ENCODE assay signal across 17 cellular contexts in genomic region chr20:45461225-45461624, GRCh38. TPM values are rescaled to one million over a fixed set of nuclear protein-coding genes. Genes with fewer than 3 reads are reported as not detected.
A peak's percentile ranks its signal among the peaks of the same experiment; 100 is the strongest.
DNase-seq lines count a peak whose midpoint lies in the region; ATAC-seq, FAIRE-seq and TF ChIP-seq lines count a peak whose summit lies in the region.
"Had no signal": no experiment of that assay in that cellular context is flagged by ENCODE, and none has a peak within 500 bp of the region (broad histone marks: within the 10 kb centered on the region; RNA-seq: fewer than 3 reads in every experiment).

No MANE protein-coding gene starts in this region.

- peaks cover 0 to 4% of the 10 kb centered on the region in 2 donors for H3K36me3 Mint-ChIP-seq in stimulated activated naive B cell treated with anti-CD40 and anti-IgM and Interleukin-4, amounts not matched to agents 10 μg/mL and 1 μg/mL and 100 μg/mL, for 72 hours

- no peak overlapping the region for H2BK120ac ChIP-seq in trophoblast cell (ENCODE audit: insufficient read depth, low read length, poor library complexity)

- FAIRE-seq in HTR-8/SVneo (lab: Jason Lieb, UNC) = peak; percentile 65
- FAIRE-seq: A549, H1 had no signal

- no peak overlapping the region for H4K91ac ChIP-seq in trophoblast cell (ENCODE audit: low read depth, low read length)

- no peak overlapping the region for H3K9ac ChIP-seq in mammary epithelial cell (ENCODE audit: insufficient read depth, low read length)
- H3K9ac ChIP-seq in trophoblast cell (ENCODE audit: low read length) = no peak overlapping the region

- peaks cover 0 to 10% of the 10 kb centered on the region in 2 donors for H3K4me1 Mint-ChIP-seq in stimulated activated naive B cell treated with anti-CD40 and anti-IgM and Interleukin-4, amounts not matched to agents 10 μg/mL and 1 μg/mL and 100 μg/mL, for 72 hours
- H3K4me1 Mint-ChIP-seq: CD8-positive, alpha-beta memory T cell had no signal

- no peak overlapping the region for H3K14ac ChIP-seq in trophoblast cell (ENCODE audit: low read length)

- H3K9me3 ChIP-seq in mammary epithelial cell (replicated peaks; ENCODE audit: insufficient read depth, low read length) (no peaks in the 10 kb centered on the region), breast epithelium (no peaks in the 10 kb centered on the region), trophoblast cell (ENCODE audit: insufficient read depth, low read depth, low read length) (no peaks in the 10 kb centered on the region)
- H3K9me3 ChIP-seq: A549, BE2C, Caco-2, HAP-1 had no signal

- H2AFZ ChIP-seq in mammary epithelial cell (ENCODE audit: low read depth, low read length) = no peak overlapping the region
- no peak overlapping the region for H2AFZ ChIP-seq in trophoblast cell (ENCODE audit: insufficient read depth, low read length, poor library complexity)

- TF ChIP-seq POLR2A in breast epithelium (IDR thresholded peaks at IDR 0.05) = no peak

- ATAC-seq in stimulated activated naive B cell treated with anti-CD40 and anti-IgM and Interleukin-4, amounts not matched to agents 10 μg/mL and 1 μg/mL and 100 μg/mL, for 72 hours (replicated peaks) = peak; percentile 33 to 60
- ATAC-seq: A549 had no signal

- WGBS in mammary epithelial cell (ENCODE audit: low coverage, missing lambda C conversion rate) = 100% methylated on average over 1 of the region's 1 CpG
- WGBS in trophoblast cell (ENCODE audit: extremely low coverage, insufficient coverage, insufficient read length) = no CpG with 5 or more reads among the region's 1 CpG

- dilution Hi-C loops in mammary epithelial cell (cut with HindIII; ENCODE audit: low sequenced_read_pairs) = no loop called here

- intact Hi-C loops in mammary epithelial cell (cut with micrococcal nuclease) = no loop called here
- intact Hi-C loops in breast epithelium (cut with DNase I; ENCODE audit: low total_unique reads) = no loop called here

- no peak overlapping the region for H4K12ac ChIP-seq in trophoblast cell (ENCODE audit: low read depth, low read length)

- H3K27me3 Mint-ChIP-seq in stimulated activated naive B cell treated with anti-CD40 and anti-IgM and Interleukin-4, amounts not matched to agents 10 μg/mL and 1 μg/mL and 100 μg/mL, for 72 hours = no peaks in the 10 kb centered on the region

- no peak for TF ChIP-seq CTCF in mammary epithelial cell (conservative IDR thresholded peaks at IDR 0.05 in 1 of 2, IDR thresholded peaks at IDR 0.05 in 1 of 2; ENCODE audit: extremely low read depth in 1 of 2, insufficient read depth in 1 of 2, low read depth in 1 of 2, low read length in 2 of 2)
- TF ChIP-seq CTCF in breast epithelium (IDR thresholded peaks at IDR 0.05) = no peak

- CTCF ChIA-PET in mammary epithelial cell (lab: Charles Lee; ENCODE audit: low non-redundant PET) = no interaction called here

- no peak overlapping the region for H3K4ac ChIP-seq in trophoblast cell (ENCODE audit: low read depth, low read length)

- H3K18ac ChIP-seq in trophoblast cell (ENCODE audit: low read length) = no peak overlapping the region

- H3K4me3 Mint-ChIP-seq in stimulated activated naive B cell treated with anti-CD40 and anti-IgM and Interleukin-4, amounts not matched to agents 10 μg/mL and 1 μg/mL and 100 μg/mL, for 72 hours = no peak overlapping the region
- H3K4me3 Mint-ChIP-seq: CD8-positive, alpha-beta memory T cell had no signal

- H3K4me3 ChIP-seq in mammary epithelial cell (replicated peaks in 1 of 3; ENCODE audit: insufficient read depth in 1 of 3, low read depth in 2 of 3, low read length in 3 of 3) = no peak overlapping the region
- no peak overlapping the region for H3K4me3 ChIP-seq in breast epithelium
- no peak overlapping the region for H3K4me3 ChIP-seq in trophoblast cell (ENCODE audit: low read depth, low read length)
- H3K4me3 ChIP-seq: A549, HAP-1 had no signal

- H3K79me2 ChIP-seq in mammary epithelial cell (ENCODE audit: insufficient read depth, low read length) (no peaks in the 10 kb centered on the region), trophoblast cell (ENCODE audit: control insufficient read depth, insufficient read depth, low read length, poor library complexity) (no peaks in the 10 kb centered on the region)

- H3K79me1 ChIP-seq in trophoblast cell (ENCODE audit: low read length) = no peaks in the 10 kb centered on the region

- H3K23ac ChIP-seq in trophoblast cell (ENCODE audit: low read length) = no peak overlapping the region

- no peaks in the 10 kb centered on the region for H3K9me3 Mint-ChIP-seq in stimulated activated naive B cell treated with anti-CD40 and anti-IgM and Interleukin-4, amounts not matched to agents 10 μg/mL and 1 μg/mL and 100 μg/mL, for 72 hours
- H3K9me3 Mint-ChIP-seq: CD8-positive, alpha-beta memory T cell had no signal

- H3K4me2 ChIP-seq in mammary epithelial cell (ENCODE audit: insufficient read depth, low read depth, low read length) (no peak overlapping the region), trophoblast cell (ENCODE audit: low read length) (no peak overlapping the region)
- H3K4me2 ChIP-seq: A549 had no signal

- H2BK5ac ChIP-seq in trophoblast cell (ENCODE audit: low read depth, low read length, poor library complexity) = no peak overlapping the region

- H3K27me3 ChIP-seq in mammary epithelial cell (ENCODE audit: insufficient read depth, low read length) = no peaks in the 10 kb centered on the region
- H3K27me3 ChIP-seq in breast epithelium = no peaks in the 10 kb centered on the region
- H3K27me3 ChIP-seq in trophoblast cell (ENCODE audit: insufficient read depth, low read length) = no peaks in the 10 kb centered on the region

- no peak overlapping the region for H3K27ac Mint-ChIP-seq in stimulated activated naive B cell treated with anti-CD40 and anti-IgM and Interleukin-4, amounts not matched to agents 10 μg/mL and 1 μg/mL and 100 μg/mL, for 72 hours
- H3K27ac Mint-ChIP-seq: CD8-positive, alpha-beta memory T cell had no signal

- H3K27ac ChIP-seq in mammary epithelial cell (ENCODE audit: insufficient read depth, low read depth, low read length) = no peak overlapping the region
- H3K27ac ChIP-seq in breast epithelium = no peak overlapping the region
- no peak overlapping the region for H3K27ac ChIP-seq in trophoblast cell (ENCODE audit: low read depth, low read length)
- H3K27ac ChIP-seq: A549, C4-2B had no signal

- BruUV-seq in mammary epithelial cell (replicated peaks; lab: Mats Ljungman, UMichigan) = no TSS peak

- H4K20me1 ChIP-seq in mammary epithelial cell (ENCODE audit: insufficient read depth, low read length) = no peaks in the 10 kb centered on the region

- no peak overlapping the region for H2BK12ac ChIP-seq in trophoblast cell (ENCODE audit: low read length)

- H3K4me1 ChIP-seq in mammary epithelial cell (ENCODE audit: insufficient read depth, low read length) = no peaks in the 10 kb centered on the region
- H3K4me1 ChIP-seq in breast epithelium = no peaks in the 10 kb centered on the region
- peaks cover 0 to 3% of the 10 kb centered on the region in 2 experiments for H3K4me1 ChIP-seq in trophoblast cell (ENCODE audit: control insufficient read depth in 1 of 2, insufficient read depth in 2 of 2, low read length in 2 of 2)
- H3K4me1 ChIP-seq: A549, BE2C, Caco-2, HAP-1 had no signal

- H3K36me3 ChIP-seq in mammary epithelial cell (ENCODE audit: insufficient read depth, low read length) (no peaks in the 10 kb centered on the region), breast epithelium (no peaks in the 10 kb centered on the region), trophoblast cell (ENCODE audit: control insufficient read depth in 1 of 2, insufficient read depth in 2 of 2, low read length in 2 of 2) (no peaks in the 10 kb centered on the region)
- H3K36me3 ChIP-seq: BE2C, HAP-1 had no signal

- DNase-seq in mammary epithelial cell (peak; percentile 14), breast epithelium (ENCODE audit: low spot score in 2 of 2) (no peak), HTR-8/SVneo (ENCODE audit: insufficient read length, low spot score) (no peak), trophoblast cell (no peak), medulla oblongata (ENCODE audit: extremely low spot score) (no peak), SKM-1 (lab: John Stamatoyannopoulos, UW; ENCODE audit: unreplicated experiment) (no peak)
- no peak for DNase-seq in stimulated activated naive B cell treated with anti-CD40 and anti-IgM and Interleukin-4, amounts not matched to agents 10 μg/mL and 1 μg/mL and 100 μg/mL, for 72 hours
- DNase-seq: BE2C; Caco-2; CD8-positive, alpha-beta memory T cell; IMR-90; KBM-7 had no signal

- no peak overlapping the region for H4K8ac ChIP-seq in trophoblast cell (ENCODE audit: low read depth, low read length)

- in situ Hi-C loops in mammary epithelial cell (cut with MboI; ENCODE audit: low sequenced_read_pairs in 2 of 2) = no loop called here

- no peak overlapping the region for H2AK5ac ChIP-seq in trophoblast cell (ENCODE audit: low read length)

RNA-seq across cellular contexts. Expression of gene WFDC2, which starts 8.3 kb away (rescaled TPM):
- total RNA-seq in mammary epithelial cell (1 to 10 TPM; 1.5 to 4.7 TPM), breast epithelium (100 to 1,000 TPM in 1 of 3 donors, 10 to 100 TPM in 1, not detected in 1; 43.9 to 106 TPM)
- polyA plus RNA-seq in mammary epithelial cell = 13.6 TPM
- 30.0 TPM for polyA minus RNA-seq in mammary epithelial cell
- 114 and 119 TPM in 2 replicates for polyA plus RNA-seq in trophoblast cell (2013)
- total RNA-seq: IMR-90 had no signal
- polyA plus RNA-seq: A549; AG04450; CD8-positive, alpha-beta memory T cell; IMR-90 had no signal

RNA-seq across cellular contexts. Expression of gene PIGT, which starts 45.3 kb away (rescaled TPM):
- total RNA-seq in mammary epithelial cell = 10 to 100 TPM; 31.0 to 69.2 TPM
- 41.8 TPM for polyA plus RNA-seq in mammary epithelial cell
- 100 TPM for polyA minus RNA-seq in mammary epithelial cell
- total RNA-seq in breast epithelium = 100 to 1,000 TPM in 1 of 3 donors, 10 to 100 TPM in 2; 74.1 to 103 (median 76.7) TPM
- polyA plus RNA-seq in trophoblast cell (2013) = 72.1 and 75.4 TPM in 2 replicates

RNA-seq across cellular contexts. Expression of gene DBNDD2, which starts 53.1 kb away (rescaled TPM):
- total RNA-seq in mammary epithelial cell (10 to 100 TPM in 1 of 2 donors, 1 to 10 TPM in 1; 8.3 to 13.8 TPM), breast epithelium (10 to 100 TPM; 32.2 to 49.2 (median 44.5) TPM)
- polyA plus RNA-seq in mammary epithelial cell = 44.5 TPM
- polyA minus RNA-seq in mammary epithelial cell = 31.4 TPM
- polyA plus RNA-seq in trophoblast cell (2013) = 10.9 and 13.1 TPM in 2 replicates

RNA-seq across cellular contexts. Expression of gene SPINT3, which starts 54.2 kb away (rescaled TPM):
- total RNA-seq in mammary epithelial cell = not detected
- polyA plus RNA-seq in mammary epithelial cell = not detected
- not detected for polyA minus RNA-seq in mammary epithelial cell
- not detected for total RNA-seq in breast epithelium
- polyA plus RNA-seq in trophoblast cell (2013) = not detected in 2 replicates
- total RNA-seq: Caco-2; CD8-positive, alpha-beta memory T cell; H1; IMR-90 had no signal
- polyA plus RNA-seq: A549; AG04450; CD8-positive, alpha-beta memory T cell; H1; IMR-90 had no signal
